23 cellular contexts compared by ENCODE assay signal in genomic region chr14:28681681-28682080, GRCh38.
"Had no signal": no experiment of that assay in that cellular context is flagged by ENCODE, and none has a peak within 500 bp of the region (broad histone marks: within the 10 kb centered on the region; RNA-seq: fewer than 3 reads in every experiment).

No MANE protein-coding gene starts in this region.

- DNase-seq: activated naive CD4-positive, alpha-beta T cell treated with Interleukin-2 at 50 U/mL for 16 hours; activated naive CD8-positive, alpha-beta T cell treated with anti-CD3 and anti-CD28 coated beads, Interleukin-2, amount 50 U/mL, for 24 hours; activated T-cell treated with anti-CD3 and anti-CD28 coated beads for 4 hours; aorta; effector memory CD4-positive, alpha-beta T cell; head of caudate nucleus; kidney; left ventricle myocardium inferior; natural killer cell; stimulated activated CD4-positive, alpha-beta T cell treated with anti-CD3 and anti-CD28 coated beads, Interleukin-4, amount 100 ng/mL, for 4 hours; stimulated activated CD8-positive, alpha-beta memory T cell treated with anti-CD3 and anti-CD28 coated beads, Interleukin-4, amount 100 ng/mL, for 48 hours; stimulated activated naive CD8-positive, alpha-beta T cell treated with anti-CD3 and anti-CD28 coated beads, Interleukin-15, Interleukin-2, amounts not matched to agents 100 U/mL and 50 U/mL, for 24 hours; SW 1271; trophoblast cell had no signal

- FAIRE-seq: frontal cortex, kidney had no signal

- ATAC-seq: activated CD4-positive, CD25-positive, alpha-beta regulatory T cell treated with anti-CD3 and anti-CD28 coated beads, Interleukin-2, amount 50 U/mL, for 24 hours; activated naive CD8-positive, alpha-beta T cell treated with anti-CD3 and anti-CD28 coated beads, Interleukin-2, amount 50 U/mL, for 24 hours; activated T-helper 17 cell treated with anti-CD3 and anti-CD28 coated beads, Interleukin-2, amount 50 U/mL, for 72 hours; natural killer cell; stimulated activated naive CD8-positive, alpha-beta T cell treated with anti-CD3 and anti-CD28 coated beads, Interleukin-15, Interleukin-2, amounts not matched to agents 100 U/mL and 50 U/mL, for 24 hours had no signal

- H3K36me3 Mint-ChIP-seq: natural killer cell had no signal

- H3K9me3 Mint-ChIP-seq: dendritic cell treated with granulocyte-macrophage colony-stimulating factor and Interleukin-4, amounts not matched to agents 40 ng/mL and 50 ng/mL, for 4 days had no signal

- H3K36me3 ChIP-seq: left ventricle myocardium inferior, neutrophil, right atrium auricular region, suprapubic skin had no signal

- H3K27me3 ChIP-seq: neutrophil, right atrium auricular region, suprapubic skin had no signal

- H3K4me3 Mint-ChIP-seq: activated naive CD8-positive, alpha-beta T cell treated with anti-CD3 and anti-CD28 coated beads, Interleukin-2, amount 50 U/mL, for 24 hours; activated T-helper 17 cell treated with anti-CD3 and anti-CD28 coated beads, Interleukin-2, amount 50 U/mL, for 72 hours; dendritic cell treated with granulocyte-macrophage colony-stimulating factor and Interleukin-4, amounts not matched to agents 40 ng/mL and 50 ng/mL, for 4 days; natural killer cell; T-helper 2 cell treated with Interferon-gamma antibody and Interleukin-4, amounts not matched to agents 5 μg/mL and 100 μg/mL, for 36 hours had no signal

- H3K27me3 Mint-ChIP-seq: activated naive CD8-positive, alpha-beta T cell treated with anti-CD3 and anti-CD28 coated beads, Interleukin-2, amount 50 U/mL, for 24 hours; activated T-helper 17 cell treated with anti-CD3 and anti-CD28 coated beads, Interleukin-2, amount 50 U/mL, for 72 hours; dendritic cell treated with granulocyte-macrophage colony-stimulating factor and Interleukin-4, amounts not matched to agents 40 ng/mL and 50 ng/mL, for 4 days had no signal

- H3K4me1 Mint-ChIP-seq: activated naive CD8-positive, alpha-beta T cell treated with anti-CD3 and anti-CD28 coated beads, Interleukin-2, amount 50 U/mL, for 24 hours; activated T-helper 17 cell treated with anti-CD3 and anti-CD28 coated beads, Interleukin-2, amount 50 U/mL, for 72 hours; natural killer cell had no signal

- H3K4me3 ChIP-seq: left ventricle myocardium inferior, right atrium auricular region, smooth muscle cell, suprapubic skin had no signal
